ENCODE assay signal across 7 cellular contexts in the genomic region with DNA sequence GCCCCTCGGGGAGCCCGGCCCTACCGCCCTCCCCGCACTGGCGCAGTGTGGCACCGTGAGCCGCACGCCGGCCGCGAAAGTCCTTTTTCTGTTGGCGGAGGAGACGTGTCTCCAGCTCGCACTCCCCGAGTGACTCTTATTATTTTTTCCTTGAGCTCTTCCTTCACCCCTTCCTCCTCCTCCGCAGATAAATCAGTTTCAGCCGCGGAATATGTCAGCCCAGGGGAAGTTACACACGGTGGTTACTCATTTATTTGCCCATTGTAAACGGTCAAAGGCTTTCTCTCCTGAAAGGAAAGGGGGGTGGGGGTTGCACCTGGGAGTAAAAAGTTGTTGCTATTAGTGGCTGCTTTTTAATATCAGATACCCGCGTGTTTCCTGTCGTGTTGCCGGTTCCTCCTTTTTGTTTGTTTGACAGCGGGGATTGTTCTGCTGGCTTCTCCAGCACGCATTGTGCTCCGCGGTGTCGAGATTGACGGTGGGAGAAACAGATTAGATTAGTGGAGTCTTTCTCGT. TPM values are rescaled to one million over a fixed set of nuclear protein-coding genes. Genes with fewer than 3 reads are reported as not detected.
A peak's percentile ranks its signal among the peaks of the same experiment; 100 is the strongest.
DNase-seq lines count a peak whose midpoint lies in the region; ATAC-seq, FAIRE-seq and TF ChIP-seq lines count a peak whose summit lies in the region.

No MANE protein-coding gene starts in this region.

- FAIRE-seq in H54 (lab: Jason Lieb, UNC), result no peak

- H3K27ac ChIP-seq in stomach smooth muscle (ENCODE audit: low read length), result peak overlapping the region; percentile 74

- peaks cover 8% of the 10 kb centered on the region for H3K36me3 Mint-ChIP-seq in central memory CD8-positive, alpha-beta T cell (ENCODE audit: insufficient read depth)

- DNase-seq in HEK293T (ENCODE audit: extremely low spot score), result no peak
- no peak for DNase-seq in central memory CD8-positive, alpha-beta T cell (ENCODE audit: low spot score in 2 of 2)
- peak; percentile 76 to 92 for DNase-seq in lung microvascular endothelial cell (ENCODE audit: low read depth in 2 of 2)
- DNase-seq in H54 (ENCODE audit: insufficient read length, low spot score), result no peak

- no peaks in the 10 kb centered on the region for H3K27me3 ChIP-seq in stomach smooth muscle (ENCODE audit: control insufficient read depth in 1 of 2, insufficient read depth in 2 of 2, low read length in 2 of 2)

- H3K27me3 Mint-ChIP-seq in central memory CD8-positive, alpha-beta T cell, result peaks cover 14% of the 10 kb centered on the region

- H3K27ac Mint-ChIP-seq in central memory CD8-positive, alpha-beta T cell (ENCODE audit: low read depth), result peak overlapping the region; percentile 80

- no peaks in the 10 kb centered on the region for H3K9me3 Mint-ChIP-seq in central memory CD8-positive, alpha-beta T cell

- POLR2A ChIA-PET in HEK293T (lab: Yijun Ruan, JAX), result interaction anchor here (2.0 kb wide), 1 partner anchor 16 kb away, joined by 5 read pairs; no protein-coding TSS in a partner anchor

- H3K9ac ChIP-seq in stomach smooth muscle (ENCODE audit: low read length in 2 of 2), result peak overlapping the region; percentile 80 to 88

- H3K36me3 ChIP-seq in stomach smooth muscle (ENCODE audit: control insufficient read depth in 2 of 2, insufficient read depth in 2 of 2, low read length in 2 of 2), result no peaks in the 10 kb centered on the region

- ATAC-seq in GM18511 (IDR thresholded peaks at IDR 0.05; ENCODE audit: unreplicated experiment), result peak; percentile 39
- peak; percentile 25 for ATAC-seq in central memory CD8-positive, alpha-beta T cell (replicated peaks; ENCODE audit: extremely low read depth, poor library complexity, severe bottlenecking)

- peak overlapping the region; percentile 90 for H3K4me3 Mint-ChIP-seq in central memory CD8-positive, alpha-beta T cell

- CTCF ChIA-PET in HEK293T (lab: Yijun Ruan, JAX), result interaction anchor here (1.5 kb wide), 1 partner anchor 30 kb away, joined by 5 read pairs; no protein-coding TSS in a partner anchor

- peaks cover 34% of the 10 kb centered on the region for H3K4me1 Mint-ChIP-seq in central memory CD8-positive, alpha-beta T cell

- peaks cover 14% of the 10 kb centered on the region for H3K4me1 ChIP-seq in stomach smooth muscle (ENCODE audit: control insufficient read depth, insufficient read depth, low read length)

- H3K9me3 ChIP-seq in stomach smooth muscle (ENCODE audit: control insufficient read depth in 2 of 2, low read length in 2 of 2), result no peaks in the 10 kb centered on the region

- H3K4me3 ChIP-seq in stomach smooth muscle (ENCODE audit: low read length in 2 of 2), result peak overlapping the region; percentile 78 to 87

- TF ChIP-seq POLR2A in H54 (IDR thresholded peaks at IDR 0.05; ENCODE audit: low read depth, low read length), result no peak

TF ChIP-seq in HEK293T, 16 proteins besides CTCF, POLR2A, EP300 and RAD21:
- TF ChIP-seq CTBP1 (IDR thresholded peaks at IDR 0.05; ENCODE audit: borderline replicate concordance), result no peak
- no peak for TF ChIP-seq ZNF384 (IDR thresholded peaks at IDR 0.05)
- TF ChIP-seq HDGF (IDR thresholded peaks at IDR 0.05; ENCODE audit: borderline replicate concordance), result no peak
- TF ChIP-seq L3MBTL2 (conservative IDR thresholded peaks at IDR 0.05), result peak; percentile 40; the same call in 1 of the 2 replicates
- no peak for TF ChIP-seq SUZ12 (IDR thresholded peaks at IDR 0.05)

TF ChIP-seq in PFSK-1, 5 proteins besides CTCF, POLR2A, EP300 and RAD21:
- TF ChIP-seq SIN3A (IDR thresholded peaks at IDR 0.05; ENCODE audit: borderline replicate concordance, insufficient read depth, low read length) (peak; percentile 88; the same call in 1 of the 2 replicates), REST (IDR thresholded peaks at IDR 0.05; ENCODE audit: insufficient read depth in 1 of 2, low read depth in 2 of 2, low read length in 2 of 2) (no peak)

RNA-seq across cellular contexts. Expression of gene CRIM1, which starts 1.5 kb away (rescaled TPM):
- polyA plus RNA-seq in PFSK-1 (2012; ENCODE audit: insufficient read length, low read depth), result 13.8 TPM
- 420 and 583 TPM in 2 replicates for total RNA-seq in lung microvascular endothelial cell

Comparison
In these comparisons a context has a peak if more than half of its experiments do, and no peak if none do; other contexts are left out.
1. DNase-seq: peak in lung microvascular endothelial cell (2 of 2); none in HEK293T (single experiment), central memory CD8-positive, alpha-beta T cell (0 of 2) and H54 (single experiment).